ENCODE assay signal across 1 cellular context in the genomic region with DNA sequence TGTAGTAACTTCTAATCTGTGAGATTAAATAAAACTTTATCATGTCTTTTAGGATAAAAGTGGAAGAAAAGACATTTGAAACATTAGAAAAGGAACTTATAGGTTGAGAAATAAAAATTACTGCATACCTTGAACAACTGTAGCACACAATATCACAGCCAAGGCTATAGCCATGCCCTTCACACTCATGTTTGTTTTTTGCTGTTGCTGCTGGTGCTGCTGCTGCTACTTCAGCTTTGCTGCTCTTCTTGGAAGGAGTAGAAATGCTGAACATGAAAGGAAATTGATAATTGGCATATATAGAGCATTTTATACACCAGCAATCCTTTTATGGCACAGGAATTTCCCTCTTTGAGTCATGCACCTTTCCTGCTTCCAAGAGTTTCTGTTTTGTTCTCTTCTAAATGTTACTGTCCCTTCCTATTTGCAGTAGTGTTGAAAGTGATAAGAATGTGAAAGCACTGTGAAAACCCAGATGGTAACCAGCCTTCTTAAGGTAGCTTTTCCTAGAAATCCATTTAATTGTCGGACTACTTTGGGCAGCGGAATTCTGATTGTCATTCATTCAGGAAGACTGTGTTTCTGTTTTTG.
TF ChIP-seq lines count a peak whose summit lies in the region.

A gene (minus strand): TSS at position 272 of the 591 bp plus-strand sequence. CDS start 83 bp downstream, at position 189.

TF ChIP-seq in H1, 55 proteins besides CTCF, POLR2A, EP300 and RAD21:
- TF ChIP-seq SP4 (IDR thresholded peaks at IDR 0.05; ENCODE audit: low read length) (no peak), TEAD4 (IDR thresholded peaks at IDR 0.05; ENCODE audit: low read depth, low read length) (no peak), TAF7 (optimal IDR thresholded peaks at IDR 0.05; ENCODE audit: borderline replicate concordance, low read depth, low read length) (no peak), PHF8 (conservative IDR thresholded peaks at IDR 0.05; ENCODE audit: low read depth, low read length) (no peak), CHD2 (IDR thresholded peaks at IDR 0.05; ENCODE audit: low read length) (no peak), POLR2AphosphoS5 (IDR thresholded peaks at IDR 0.05; ENCODE audit: low read depth, low read length) (no peak), KDM5A (IDR thresholded peaks at IDR 0.05; ENCODE audit: low read length) (no peak), SIN3A (conservative IDR thresholded peaks at IDR 0.05 in 1 of 2, IDR thresholded peaks at IDR 0.05 in 1 of 2; ENCODE audit: low read depth in 1 of 2, low read length in 2 of 2) (no peak), RBBP5 (IDR thresholded peaks at IDR 0.05; ENCODE audit: borderline replicate concordance, low read depth, low read length) (no peak), SAP30 (IDR thresholded peaks at IDR 0.05; ENCODE audit: insufficient read depth, insufficient replicate concordance, low read length) (no peak), JUND (IDR thresholded peaks at IDR 0.05; ENCODE audit: low read length) (no peak), BRCA1 (IDR thresholded peaks at IDR 0.05; ENCODE audit: low read depth, low read length) (no peak)
